ENCODE assay signal across 17 cellular contexts in genomic region chr12:29026419-29026818, GRCh38.
DNase-seq lines count a peak whose midpoint lies in the region; FAIRE-seq and TF ChIP-seq lines count a peak whose summit lies in the region.
"Had no signal": no experiment of that assay in that cellular context is flagged by ENCODE, and none has a peak within 500 bp of the region (broad histone marks: within the 10 kb centered on the region; RNA-seq: fewer than 3 reads in every experiment).

No MANE protein-coding gene starts in this region.

- no peaks in the 10 kb centered on the region for H3K79me2 ChIP-seq in H1 (ENCODE audit: control insufficient read depth in 1 of 2, insufficient read depth in 2 of 2, low read length in 2 of 2)

- H3K4me1 Mint-ChIP-seq in type B pancreatic cell (ENCODE audit: unreplicated experiment), result peaks cover 5% of the 10 kb centered on the region

- no peak overlapping the region for H3K4me3 ChIP-seq in Jurkat, Clone E6-1 (ENCODE audit: low read length)
- no peak overlapping the region for H3K4me3 ChIP-seq in H1 (ENCODE audit: extremely low read depth in 1 of 4, insufficient read depth in 2 of 4, low read depth in 3 of 4, low read length in 4 of 4)
- H3K4me3 ChIP-seq: MG63, vagina had no signal

- no peaks in the 10 kb centered on the region for H4K20me1 ChIP-seq in H1 (replicated peaks in 1 of 2; ENCODE audit: control insufficient read depth in 1 of 2, insufficient read depth in 2 of 2, low read length in 2 of 2)

- H3K4me1 ChIP-seq in H1 (replicated peaks in 1 of 4; ENCODE audit: control insufficient read depth in 3 of 4, insufficient read depth in 4 of 4, low read length in 3 of 4), result no peaks in the 10 kb centered on the region; a peak in 1 of 7 replicates

- H2BK120ac ChIP-seq in H1 (replicated peaks; ENCODE audit: low read depth, low read length), result no peak overlapping the region

- H3K56ac ChIP-seq in H1 (replicated peaks; ENCODE audit: insufficient read length, low read depth, low read length), result no peak overlapping the region

- peaks cover 4% of the 10 kb centered on the region for H3K36me3 Mint-ChIP-seq in type B pancreatic cell
- H3K36me3 Mint-ChIP-seq: activated naive CD8-positive, alpha-beta T cell treated with anti-CD3 and anti-CD28 coated beads, Interleukin-2, amount 10 ng/mL, durations not matched to agents 7 days and 5 days; CD8-positive, alpha-beta T cell had no signal

- H3K4ac ChIP-seq in H1 (replicated peaks; ENCODE audit: insufficient read length, low read depth, low read length), result peak overlapping the region; percentile 67

- no peaks in the 10 kb centered on the region for H3K27me3 ChIP-seq in H1 (replicated peaks in 1 of 4; ENCODE audit: control insufficient read depth in 3 of 4, extremely low read depth in 1 of 4, insufficient read depth in 3 of 4, low read length in 3 of 4)
- H3K27me3 ChIP-seq: MG63, vagina had no signal

- H3K27ac ChIP-seq in H1 (ENCODE audit: low read depth, low read length), result no peak overlapping the region
- H3K27ac ChIP-seq: vagina had no signal

- H3K14ac ChIP-seq in H1 (ENCODE audit: insufficient read length), result no peak overlapping the region

- H2AFZ ChIP-seq in H1 (ENCODE audit: low read length), result no peak overlapping the region; the same call in 1 of the 2 replicates

- H3K79me1 ChIP-seq in H1 (ENCODE audit: low read depth, low read length), result no peaks in the 10 kb centered on the region

- 73% methylated on average over 4 of the region's 4 CpGs; no CpG with 5 or more reads in 1 of the 2 experiments for WGBS in H1 (ENCODE audit: extremely low coverage in 1 of 2, insufficient coverage in 1 of 2, insufficient read length in 1 of 2, insufficient replicate concordance in 2 of 2, low coverage in 1 of 2, low lambda C conversion rate in 2 of 2, missing lambda C conversion rate in 1 of 2), 2 experiments

- TF ChIP-seq POLR2A in H1 (IDR thresholded peaks at IDR 0.05; ENCODE audit: control extremely low read depth in 1 of 2, low read depth in 2 of 2, low read length in 2 of 2), result no peak

- H3K4me2 ChIP-seq in H1 (ENCODE audit: insufficient read depth in 1 of 2, low read depth in 2 of 2, low read length in 2 of 2), result no peak overlapping the region

- no peak overlapping the region for H2AK5ac ChIP-seq in H1 (ENCODE audit: low read depth, low read length)

- H3K23me2 ChIP-seq in H1 (ENCODE audit: low read depth, low read length), result no peaks in the 10 kb centered on the region

- no peak overlapping the region for H4K91ac ChIP-seq in H1 (replicated peaks; ENCODE audit: insufficient read length, low read length)

- DNase-seq in AG09319 (ENCODE audit: extremely low read depth, low read depth) (peak; percentile 14), NCI-H510A treated with DMSO at 0.1 percent for 48 hours (lab: John Stamatoyannopoulos, UW) (peak; percentile 20), H1 (ENCODE audit: low read depth in 1 of 2, low spot score in 2 of 2) (no peak), type B pancreatic cell (ENCODE audit: extremely low spot score, unreplicated experiment) (no peak), SK-N-DZ (ENCODE audit: low spot score) (no peak), HUDEP-2 (lab: John Stamatoyannopoulos, UW; ENCODE audit: unreplicated experiment in 76 of 76) (no peak), foreskin melanocyte (no peak)
- peak; percentile 92 for DNase-seq in Jurkat, Clone E6-1 (ENCODE audit: low read depth, low spot score)
- DNase-seq: ACHN; activated CD4-positive, alpha-beta T cell treated with anti-CD3 and anti-CD28 coated beads for 48 hours; activated naive CD8-positive, alpha-beta T cell treated with anti-CD3 and anti-CD28 coated beads, Interleukin-2, amount 10 ng/mL, durations not matched to agents 7 days and 5 days; CD8-positive, alpha-beta T cell; MG63; NCI-H2081; T-helper 9 cell had no signal

- no peaks in the 10 kb centered on the region for H3K9me3 ChIP-seq in H1 (ENCODE audit: insufficient read depth in 2 of 2, low read depth in 1 of 2, low read length in 1 of 2)
- H3K9me3 ChIP-seq: MG63, vagina had no signal

- no peak for TF ChIP-seq RAD21 in H1 (IDR thresholded peaks at IDR 0.05 in 1 of 2, conservative IDR thresholded peaks at IDR 0.05 in 1 of 2; ENCODE audit: low read depth in 2 of 2, low read length in 2 of 2)

- POLR2A ChIA-PET in H1 (lab: Charles Lee; ENCODE audit: partially characterized antibody), result no interaction called here

- no peak overlapping the region for H3K4me3 Mint-ChIP-seq in type B pancreatic cell
- H3K4me3 Mint-ChIP-seq: activated naive CD8-positive, alpha-beta T cell treated with anti-CD3 and anti-CD28 coated beads, Interleukin-2, amount 10 ng/mL, durations not matched to agents 7 days and 5 days; CD8-positive, alpha-beta T cell had no signal

- no peak overlapping the region for H2BK12ac ChIP-seq in H1 (ENCODE audit: low read depth, low read length)

- H3K18ac ChIP-seq in H1 (ENCODE audit: extremely low read depth, low read length), result no peak overlapping the region

- no peak overlapping the region for H2BK15ac ChIP-seq in H1 (ENCODE audit: low read length)

- FAIRE-seq in H1 (lab: Jason Lieb, UNC), result no peak
- FAIRE-seq: H54 had no signal

- no peaks in the 10 kb centered on the region for H3K9me3 Mint-ChIP-seq in type B pancreatic cell
- H3K9me3 Mint-ChIP-seq: activated naive CD8-positive, alpha-beta T cell treated with anti-CD3 and anti-CD28 coated beads, Interleukin-2, amount 10 ng/mL, durations not matched to agents 7 days and 5 days; CD8-positive, alpha-beta T cell had no signal

- no peak overlapping the region for H4K5ac ChIP-seq in H1 (ENCODE audit: insufficient read length, low read depth, low read length)

- peaks cover 5% of the 10 kb centered on the region for H3K27me3 Mint-ChIP-seq in type B pancreatic cell

- H3K36me3 ChIP-seq in H1 (ENCODE audit: control insufficient read depth in 2 of 4, insufficient read depth in 4 of 4, low read length in 3 of 4), result no peaks in the 10 kb centered on the region
- H3K36me3 ChIP-seq: MG63, vagina had no signal

- H2BK20ac ChIP-seq in H1 (ENCODE audit: low read length), result no peak overlapping the region

- no peak overlapping the region for H4K8ac ChIP-seq in H1 (ENCODE audit: extremely low read depth, insufficient read depth, low read length)

- no peak for TF ChIP-seq CTCF in AG09319 (IDR thresholded peaks at IDR 0.05; ENCODE audit: low read depth, low read length)
- TF ChIP-seq CTCF in H1 (IDR thresholded peaks at IDR 0.05; ENCODE audit: control extremely low read depth in 1 of 3, insufficient read depth in 1 of 3, low read depth in 1 of 3, low read length in 3 of 3), result no peak
- no peak for TF ChIP-seq CTCF in type B pancreatic cell (conservative IDR thresholded peaks at IDR 0.05)

- no peak for TF ChIP-seq EP300 in H1 (IDR thresholded peaks at IDR 0.05; ENCODE audit: borderline replicate concordance in 1 of 2, low read depth in 2 of 2, low read length in 2 of 2)

- CTCF ChIA-PET in H1 (lab: Charles Lee; ENCODE audit: partially characterized antibody), result no interaction called here

- no peak overlapping the region for H3K9ac ChIP-seq in H1 (replicated peaks in 1 of 4; ENCODE audit: extremely low read depth in 1 of 4, low read depth in 3 of 4, low read length in 3 of 4)

- H2BK5ac ChIP-seq in H1 (ENCODE audit: low read depth, low read length), result no peak overlapping the region

- H3K23ac ChIP-seq in H1 (ENCODE audit: insufficient read length), result no peak overlapping the region

- no peak overlapping the region for H3K27ac Mint-ChIP-seq in type B pancreatic cell
- H3K27ac Mint-ChIP-seq: activated naive CD8-positive, alpha-beta T cell treated with anti-CD3 and anti-CD28 coated beads, Interleukin-2, amount 10 ng/mL, durations not matched to agents 7 days and 5 days; CD8-positive, alpha-beta T cell had no signal

TF ChIP-seq in H1, 55 proteins besides CTCF, POLR2A, EP300 and RAD21:
- TF ChIP-seq PHF8 (conservative IDR thresholded peaks at IDR 0.05; ENCODE audit: low read depth, low read length) (no peak), TBP (IDR thresholded peaks at IDR 0.05; ENCODE audit: low read depth, low read length) (no peak), POLR2AphosphoS5 (IDR thresholded peaks at IDR 0.05; ENCODE audit: low read depth, low read length) (no peak), BCL11A (IDR thresholded peaks at IDR 0.05; ENCODE audit: low read depth in 2 of 2, low read length in 2 of 2) (no peak), CTBP2 (IDR thresholded peaks at IDR 0.05; ENCODE audit: borderline replicate concordance, insufficient read depth, insufficient read length, low read length) (no peak), RFX5 (IDR thresholded peaks at IDR 0.05; ENCODE audit: borderline replicate concordance, low read depth, low read length) (no peak), JUND (IDR thresholded peaks at IDR 0.05; ENCODE audit: low read length) (no peak), KDM5A (IDR thresholded peaks at IDR 0.05; ENCODE audit: low read length) (no peak), SIN3A (conservative IDR thresholded peaks at IDR 0.05 in 1 of 2, IDR thresholded peaks at IDR 0.05 in 1 of 2; ENCODE audit: low read depth in 1 of 2, low read length in 2 of 2) (no peak), HDAC2 (IDR thresholded peaks at IDR 0.05; ENCODE audit: borderline replicate concordance in 1 of 2, low read depth in 2 of 2, low read length in 2 of 2) (no peak), SRF (IDR thresholded peaks at IDR 0.05; ENCODE audit: low read depth, low read length) (no peak), TAF7 (optimal IDR thresholded peaks at IDR 0.05; ENCODE audit: borderline replicate concordance, low read depth, low read length) (no peak)

Comparison
In these comparisons a context has a peak if more than half of its experiments do, and no peak if none do; other contexts are left out.
1. DNase-seq: peak in AG09319 (single experiment), Jurkat, Clone E6-1 (single experiment) and NCI-H510A treated with DMSO at 0.1 percent for 48 hours (single experiment); none in H1 (0 of 2), type B pancreatic cell (single experiment), SK-N-DZ (single experiment), HUDEP-2 (0 of 76) and foreskin melanocyte (single experiment).